9 cellular contexts compared by ENCODE assay signal in genomic region chr13:46640843-46641242, GRCh38.
DNase-seq lines count a peak whose midpoint lies in the region; ATAC-seq and TF ChIP-seq lines count a peak whose summit lies in the region.
"Had no signal": no experiment of that assay in that cellular context is flagged by ENCODE, and none has a peak within 500 bp of the region (broad histone marks: within the 10 kb centered on the region; RNA-seq: fewer than 3 reads in every experiment).

No MANE protein-coding gene starts in this region.

- ATAC-seq in HG03571 (IDR thresholded peaks at IDR 0.05; ENCODE audit: unreplicated experiment), result no peak

- H3K27ac ChIP-seq in breast epithelium, result peak overlapping the region; percentile 69 to 87
- H3K27ac ChIP-seq in thyroid gland, result peak overlapping the region in 2 of 3 donors; percentile 58 to 68

- H3K9me3 ChIP-seq in breast epithelium (no peaks in the 10 kb centered on the region), thyroid gland (no peaks in the 10 kb centered on the region)

- no peaks in the 10 kb centered on the region for H3K27me3 ChIP-seq in breast epithelium
- H3K27me3 ChIP-seq in thyroid gland, result no peaks in the 10 kb centered on the region

- intact Hi-C loops in breast epithelium (cut with DNase I; ENCODE audit: low total_unique reads), result no loop called here
- intact Hi-C loops in thyroid gland (cut with DNase I), result no loop called here

- TF ChIP-seq CTCF in breast epithelium (IDR thresholded peaks at IDR 0.05), result no peak
- no peak for TF ChIP-seq CTCF in thyroid gland (IDR thresholded peaks at IDR 0.05)

- DNase-seq in HT1080 (ENCODE audit: low read depth) (peak; percentile 55), breast epithelium (ENCODE audit: low spot score in 2 of 2) (no peak), kidney tubule cell (ENCODE audit: low spot score) (peak; percentile 82), thyroid gland (no peak), activated T-cell treated with anti-CD3 and anti-CD28 coated beads for 4 hours (no peak), putamen (ENCODE audit: low spot score) (no peak)
- DNase-seq: activated CD4-positive, alpha-beta T cell treated with anti-CD3 and anti-CD28 coated beads for 1 hour; foreskin melanocyte had no signal

- H3K36me3 ChIP-seq in breast epithelium (no peaks in the 10 kb centered on the region), thyroid gland (no peaks in the 10 kb centered on the region)

- TF ChIP-seq POLR2A in breast epithelium (IDR thresholded peaks at IDR 0.05), result no peak
- no peak for TF ChIP-seq POLR2A in thyroid gland (IDR thresholded peaks at IDR 0.05)

- WGBS in thyroid gland, 2 donors, result 88 to 94% methylated on average over 4 of the region's 4 CpGs

- H3K4me3 ChIP-seq in breast epithelium (peak overlapping the region in 1 of 3 donors; percentile 57), thyroid gland (replicated peaks in 1 of 3) (no peak overlapping the region)

- H3K4me1 ChIP-seq in breast epithelium, result peaks cover 4 to 10% of the 10 kb centered on the region in 2 donors
- H3K4me1 ChIP-seq in thyroid gland, result peaks cover 29 to 40% of the 10 kb centered on the region in 2 donors

Comparison
In these comparisons a context has a peak if more than half of its experiments do, and no peak if none do; other contexts are left out.
1. DNase-seq: peak in HT1080 (single experiment) and kidney tubule cell (single experiment); none in breast epithelium (0 of 2), thyroid gland (0 of 2), activated T-cell treated with anti-CD3 and anti-CD28 coated beads for 4 hours (single experiment) and putamen (single experiment).